In the genomic region with DNA sequence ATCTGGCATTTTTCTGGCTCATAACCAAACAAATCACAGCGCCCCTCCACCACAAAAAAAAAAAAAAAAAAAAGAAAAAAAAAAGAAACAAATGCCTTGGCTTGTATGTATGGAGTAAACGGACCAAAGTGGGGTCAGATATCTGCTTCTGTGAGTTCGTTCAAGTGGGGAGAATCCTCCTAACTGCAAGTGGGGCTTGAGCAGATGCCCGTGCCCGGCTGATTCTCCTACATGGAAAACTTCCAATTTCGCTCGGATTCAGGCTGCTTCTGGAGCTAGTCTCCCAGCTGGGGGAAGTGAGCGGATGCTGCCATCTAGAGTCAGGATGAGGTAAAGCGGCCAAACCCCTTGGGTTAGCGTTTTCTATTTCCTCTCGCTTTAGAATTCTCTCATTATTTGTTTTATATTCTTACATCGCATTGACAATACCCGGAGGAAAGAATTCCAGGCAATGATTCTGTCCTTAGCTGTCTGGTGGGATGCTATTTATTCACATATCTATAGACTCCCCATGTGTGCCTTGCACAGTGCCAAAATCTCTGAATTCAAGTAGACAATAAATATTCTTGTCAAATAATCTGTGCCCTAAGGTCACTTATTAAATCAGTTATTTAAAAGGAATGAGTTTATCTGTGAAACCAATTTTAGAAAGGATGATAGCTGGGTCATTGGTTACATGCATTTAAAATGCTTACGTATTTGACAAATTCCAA, we compare ENCODE assay signal across 8 cellular contexts.
DNase-seq lines count a peak whose midpoint lies in the region; ATAC-seq, FAIRE-seq and TF ChIP-seq lines count a peak whose summit lies in the region.

No MANE protein-coding gene starts in this region.

- H3K4me3 ChIP-seq in coronary artery (peak overlapping the region; percentile 67), HepG2 (replicated peaks in 1 of 3; ENCODE audit: insufficient read depth in 1 of 3, low read depth in 2 of 3, low read length in 3 of 3) (peak overlapping the region in 1 of 3 experiments; percentile 47; a peak in 2 of 6 replicates)

- POLR2A ChIA-PET in HepG2 (lab: Yijun Ruan, JAX) = interaction anchor here (0.7 kb wide), 2 partner anchors 38 to 254 kb away, joined by 3 read pairs; no protein-coding TSS in a partner anchor

- no peak overlapping the region for H3K27ac ChIP-seq in coronary artery
- H3K27ac ChIP-seq in HepG2 (ENCODE audit: extremely low read length, insufficient read depth, low read length) = no peak overlapping the region

- no peak overlapping the region for H3K9ac ChIP-seq in HepG2 (ENCODE audit: insufficient read depth, low read depth, low read length)

- ATAC-seq in GM18861 (IDR thresholded peaks at IDR 0.05; ENCODE audit: unreplicated experiment) (peak; percentile 73), HG03108 (IDR thresholded peaks at IDR 0.05; ENCODE audit: unreplicated experiment) (peak; percentile 55), HepG2 (peak; percentile 83)

- peaks cover 17% of the 10 kb centered on the region for H3K4me1 ChIP-seq in HepG2 (ENCODE audit: insufficient read depth, low read length)

- TF ChIP-seq EP300 in HepG2 (IDR thresholded peaks at IDR 0.05; ENCODE audit: low read depth in 2 of 2, low read length in 2 of 2) (no peak), HepG2 (CRISPR knock-in tag; IDR thresholded peaks at IDR 0.05; ENCODE audit: borderline replicate concordance) (no peak)

- H2AFZ ChIP-seq in HepG2 (ENCODE audit: low read length) = no peak overlapping the region

- peak; percentile 82 for FAIRE-seq in HepG2 (lab: Jason Lieb, UNC)

- no TSS peak for BruUV-seq in HepG2 (replicated peaks; lab: Mats Ljungman, UMichigan)

- 3% methylated on average over 14 of the region's 14 CpGs for WGBS in HepG2 (ENCODE audit: low lambda C conversion rate)

- in situ Hi-C loops in HepG2 (cut with HindIII; ENCODE audit: extremely low pct_ligation_motif_present, low pct_unique_long_range_greater_than_20kb) = no loop called here

- peak; percentile 68 for TF ChIP-seq RAD21 in HepG2 (CRISPR knock-in tag; IDR thresholded peaks at IDR 0.05)

- H3K4me2 ChIP-seq in HepG2 (ENCODE audit: low read depth, low read length) = peak overlapping the region; percentile 78

- intact Hi-C loops in HepG2 (cut with micrococcal nuclease; ENCODE audit: unreplicated experiment) = loop anchor here (1.0 to 5.0 kb wide), 3 partner anchors 19 to 475 kb away; no protein-coding TSS in a partner anchor

- no peaks in the 10 kb centered on the region for H3K9me3 ChIP-seq in HepG2 (ENCODE audit: low read length)

- TF ChIP-seq POLR2A in HepG2 (IDR thresholded peaks at IDR 0.05; ENCODE audit: insufficient read depth in 1 of 2, low read depth in 2 of 2, low read length in 2 of 2) = no peak

- peaks cover 0 to 32% of the 10 kb centered on the region in 2 experiments; a peak in 2 of 5 replicates for H3K27me3 ChIP-seq in HepG2 (ENCODE audit: control insufficient read depth in 1 of 2, insufficient read depth in 2 of 2, low read length in 2 of 2)

- no peaks in the 10 kb centered on the region for H3K36me3 ChIP-seq in HepG2 (replicated peaks in 1 of 2; ENCODE audit: control insufficient read depth in 1 of 2, insufficient read depth in 2 of 2, low read length in 2 of 2)

- H4K20me1 ChIP-seq in HepG2 (ENCODE audit: insufficient read depth, low read length) = no peaks in the 10 kb centered on the region

- peak; percentile 76 for TF ChIP-seq CTCF in coronary artery (IDR thresholded peaks at IDR 0.05)
- peak; percentile 93 for TF ChIP-seq CTCF in HepG2 (CRISPR knock-in tag; IDR thresholded peaks at IDR 0.05)

- DNase-seq in AG08395 (ENCODE audit: low spot score) (peak; percentile 93), NCI-H226 (peak; percentile 25), coronary artery (ENCODE audit: low spot score) (no peak), HepG2 (ENCODE audit: low spot score) (peak; percentile 79)
- peak; percentile 48 for DNase-seq in activated CD4-positive, alpha-beta T cell treated with anti-CD3 and anti-CD28 coated beads for 1 hour
- DNase-seq in stimulated activated CD4-positive, alpha-beta T cell treated with anti-CD3 and anti-CD28 coated beads, Interleukin-4, amount 100 ng/mL, for 4 hours = peak; percentile 51

- no peaks in the 10 kb centered on the region for H3K79me2 ChIP-seq in HepG2 (ENCODE audit: insufficient read depth, low read length)

- CTCF ChIA-PET in HepG2 (lab: Yijun Ruan, JAX; ENCODE audit: low intra/inter-chr PET ratio, low total read pairs) = interaction anchor here (1.0 to 1.3 kb wide), 3 partner anchors 10 to 40 kb away, joined by 3 to 4 read pairs (median 3); no protein-coding TSS in a partner anchor

TF ChIP-seq in HepG2, 621 proteins besides CTCF, POLR2A, EP300 and RAD21 (continues in another document):
- TF ChIP-seq TMF1 (CRISPR knock-in tag; IDR thresholded peaks at IDR 0.05; ENCODE audit: low read depth) = no peak
- 0 out of 2 replicates have a peak, but pooled peaks have one; percentile 44 for TF ChIP-seq TGIF2 (CRISPR knock-in tag; IDR thresholded peaks at IDR 0.05)
- TF ChIP-seq CBX2 (IDR thresholded peaks at IDR 0.05; ENCODE audit: low read depth, low read length) = no peak
- TF ChIP-seq CBX2 (CRISPR knock-in tag; IDR thresholded peaks at IDR 0.05; ENCODE audit: low read depth) = no peak
- TF ChIP-seq IRF2 (CRISPR knock-in tag; IDR thresholded peaks at IDR 0.05) = peak; percentile 52; the same call in 1 of the 2 replicates
- 0 out of 2 replicates have a peak, but pooled peaks have one; percentile 20 for TF ChIP-seq ETV5 (CRISPR knock-in tag; IDR thresholded peaks at IDR 0.05; ENCODE audit: borderline replicate concordance)
- TF ChIP-seq ZC3H4 (CRISPR knock-in tag; IDR thresholded peaks at IDR 0.05; ENCODE audit: borderline replicate concordance) = no peak
- 0 out of 2 replicates have a peak, but pooled peaks have one; percentile 32 for TF ChIP-seq TBX2 (CRISPR knock-in tag; IDR thresholded peaks at IDR 0.05; ENCODE audit: borderline replicate concordance)
- TF ChIP-seq, protein P1, sequence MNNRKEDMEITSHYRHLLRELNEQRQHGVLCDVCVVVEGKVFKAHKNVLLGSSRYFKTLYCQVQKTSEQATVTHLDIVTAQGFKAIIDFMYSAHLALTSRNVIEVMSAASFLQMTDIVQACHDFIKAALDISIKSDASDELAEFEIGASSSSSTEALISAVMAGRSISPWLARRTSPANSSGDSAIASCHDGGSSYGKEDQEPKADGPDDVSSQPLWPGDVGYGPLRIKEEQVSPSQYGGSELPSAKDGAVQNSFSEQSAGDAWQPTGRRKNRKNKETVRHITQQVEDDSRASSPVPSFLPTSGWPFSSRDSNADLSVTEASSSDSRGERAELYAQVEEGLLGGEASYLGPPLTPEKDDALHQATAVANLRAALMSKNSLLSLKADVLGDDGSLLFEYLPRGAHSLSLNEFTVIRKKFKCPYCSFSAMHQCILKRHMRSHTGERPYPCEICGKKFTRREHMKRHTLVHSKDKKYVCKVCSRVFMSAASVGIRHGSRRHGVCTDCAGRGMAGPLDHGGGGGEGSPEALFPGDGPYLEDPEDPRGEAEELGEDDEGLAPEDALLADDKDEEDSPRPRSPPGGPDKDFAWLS (CRISPR knock-in tag; IDR thresholded peaks at IDR 0.05; ENCODE audit: borderline replicate concordance) = 0 out of 2 replicates have a peak, but pooled peaks have one; percentile 51
- 0 out of 2 replicates have a peak, but pooled peaks have one; percentile 21 for TF ChIP-seq POGZ (CRISPR knock-in tag; IDR thresholded peaks at IDR 0.05)
- TF ChIP-seq, protein P2, sequence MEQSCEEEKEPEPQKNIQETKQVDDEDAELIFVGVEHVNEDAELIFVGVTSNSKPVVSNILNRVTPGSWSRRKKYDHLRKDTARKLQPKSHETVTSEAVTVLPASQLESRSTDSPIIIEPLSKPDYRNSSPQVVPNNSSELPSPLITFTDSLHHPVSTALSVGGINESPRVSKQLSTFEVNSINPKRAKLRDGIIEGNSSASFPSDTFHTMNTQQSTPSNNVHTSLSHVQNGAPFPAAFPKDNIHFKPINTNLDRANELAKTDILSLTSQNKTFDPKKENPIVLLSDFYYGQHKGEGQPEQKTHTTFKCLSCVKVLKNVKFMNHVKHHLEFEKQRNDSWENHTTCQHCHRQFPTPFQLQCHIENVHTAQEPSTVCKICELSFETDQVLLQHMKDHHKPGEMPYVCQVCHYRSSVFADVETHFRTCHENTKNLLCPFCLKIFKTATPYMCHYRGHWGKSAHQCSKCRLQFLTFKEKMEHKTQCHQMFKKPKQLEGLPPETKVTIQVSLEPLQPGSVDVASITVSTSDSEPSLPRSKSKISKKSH (CRISPR knock-in tag; IDR thresholded peaks at IDR 0.05; ENCODE audit: borderline replicate concordance) = no peak
- no peak for TF ChIP-seq PRMT3 (CRISPR knock-in tag; IDR thresholded peaks at IDR 0.05; ENCODE audit: borderline replicate concordance, low read depth)
